Comparison of ENCODE assay signal across 8 cellular contexts in genomic region chr21:36966846-36967657, GRCh38. TPM values are rescaled to one million over a fixed set of nuclear protein-coding genes. Genes with fewer than 3 reads are reported as not detected.
DNase-seq lines count a peak whose midpoint lies in the region; ATAC-seq and TF ChIP-seq lines count a peak whose summit lies in the region.

No MANE protein-coding gene starts in this region.

- H3K4me3 Mint-ChIP-seq in CD8-positive, alpha-beta T cell = peak overlapping the region; percentile 79

- H3K36me3 ChIP-seq in CD8-positive, alpha-beta T cell (ENCODE audit: insufficient read depth, low read length) = no peaks in the 10 kb centered on the region
- H3K36me3 ChIP-seq in suprapubic skin = no peaks in the 10 kb centered on the region

- 18% methylated on average over 27 of the region's 30 CpGs for WGBS in suprapubic skin

- H3K9me3 ChIP-seq in CD8-positive, alpha-beta T cell (ENCODE audit: low read length) = no peaks in the 10 kb centered on the region
- H3K9me3 ChIP-seq in suprapubic skin = no peaks in the 10 kb centered on the region

- intact Hi-C loops in CD8-positive, alpha-beta T cell (cut with DNase I, micrococcal nuclease) = loop anchor here (1.0 to 10.0 kb wide), 9 partner anchors 22 to 905 kb away; partner anchors contain the start of genes DYRK1A (in 1 of the 2), PIGP (in 1 of the 2), RIPPLY3 (in 1 of the 2) and SETD4 (in 1 of the 2)

- peaks cover 10% of the 10 kb centered on the region for H3K4me1 ChIP-seq in CD8-positive, alpha-beta T cell (ENCODE audit: insufficient read depth, low read length)
- H3K4me1 ChIP-seq in suprapubic skin = peaks cover 5% of the 10 kb centered on the region

- no peak for TF ChIP-seq EP300 in suprapubic skin (IDR thresholded peaks at IDR 0.05)

- CTCF ChIA-PET in CD8-positive, alpha-beta T cell (lab: Charles Lee) = interaction anchor here (1.3 to 2.5 kb wide), 7 partner anchors 10 to 43 kb away, joined by 3 to 11 read pairs (median 7); no protein-coding TSS in a partner anchor

- peak overlapping the region; percentile 22 for H3K4me3 ChIP-seq in CD8-positive, alpha-beta T cell (ENCODE audit: low read depth, low read length)
- peak overlapping the region; percentile 85 for H3K4me3 ChIP-seq in suprapubic skin

- in situ Hi-C loops in KBM-7 (cut with MboI; ENCODE audit: low pct_unique_long_range_greater_than_20kb, low sequenced_read_pairs) = no loop called here

- TF ChIP-seq CTCF in CD8-positive, alpha-beta T cell (IDR thresholded peaks at IDR 0.05) = no peak
- TF ChIP-seq CTCF in suprapubic skin (IDR thresholded peaks at IDR 0.05) = no peak

- peaks cover 1% of the 10 kb centered on the region for H3K36me3 Mint-ChIP-seq in CD8-positive, alpha-beta T cell

- TF ChIP-seq POLR2A in suprapubic skin (IDR thresholded peaks at IDR 0.05) = no peak

- DNase-seq in CD8-positive, alpha-beta T cell = peak in 1 of 7 experiments; percentile 25
- DNase-seq in KBM-7 = peak; percentile 46
- peak; percentile 6 for DNase-seq in kidney tubule cell (ENCODE audit: low spot score)
- DNase-seq in suprapubic skin (ENCODE audit: low spot score in 2 of 2) = peak in 1 of 2 donors; percentile 78
- no peak for DNase-seq in CD1c-positive myeloid dendritic cell (ENCODE audit: extremely low spot score)
- DNase-seq in HuH-7 (ENCODE audit: low spot score) = no peak

- no peak for ATAC-seq in CD8-positive, alpha-beta T cell
- ATAC-seq in GM21360 (IDR thresholded peaks at IDR 0.05; ENCODE audit: unreplicated experiment) = peak; percentile 26

- no peaks in the 10 kb centered on the region for H3K27me3 Mint-ChIP-seq in CD8-positive, alpha-beta T cell (ENCODE audit: low read depth)

- no peaks in the 10 kb centered on the region for H3K27me3 ChIP-seq in CD8-positive, alpha-beta T cell (ENCODE audit: insufficient read depth, low read length)
- H3K27me3 ChIP-seq in suprapubic skin = no peaks in the 10 kb centered on the region

- H3K9me3 Mint-ChIP-seq in CD8-positive, alpha-beta T cell = no peaks in the 10 kb centered on the region

- H3K4me1 Mint-ChIP-seq in CD8-positive, alpha-beta T cell (ENCODE audit: low read depth) = peaks cover 21% of the 10 kb centered on the region

- POLR2A ChIA-PET in CD8-positive, alpha-beta T cell (lab: Charles Lee) = interaction anchor here (0.6 to 1.7 kb wide), 8 partner anchors 9 to 399 kb away, joined by 3 to 9 read pairs (median 3); partner anchors contain the start of genes PIGP and TTC3

- H3K27ac Mint-ChIP-seq in CD8-positive, alpha-beta T cell = peak overlapping the region; percentile 88

- peak overlapping the region; percentile 37 for H3K27ac ChIP-seq in CD8-positive, alpha-beta T cell (ENCODE audit: low read depth, low read length)
- H3K27ac ChIP-seq in angular gyrus (ENCODE audit: low read depth, low read length) (peak overlapping the region; percentile 66), suprapubic skin (peak overlapping the region; percentile 42)

RNA-seq across cellular contexts. Expression of gene HLCS, which starts 0.6 kb away (rescaled TPM):
- total RNA-seq in CD8-positive, alpha-beta T cell = 10 to 100 TPM in 1 of 2 experiments, 1 to 10 TPM in 1; 9.7 to 13.6 TPM
- 10 to 100 TPM in 2 of 4 donors, 1 to 10 TPM in 2; 8.4 to 16.1 (median 11.5) TPM for total RNA-seq in suprapubic skin

RNA-seq across cellular contexts. Expression of gene RIPPLY3, which starts 39.5 kb away (rescaled TPM):
- not detected for total RNA-seq in CD8-positive, alpha-beta T cell
- total RNA-seq in suprapubic skin = under 1 TPM in 1 of 4 donors, not detected in 3; 0.21 TPM

Comparison
In these comparisons a context has a peak if more than half of its experiments do, and no peak if none do; other contexts are left out.
1. DNase-seq: peak in KBM-7 (single experiment) and kidney tubule cell (single experiment); none in CD1c-positive myeloid dendritic cell (single experiment) and HuH-7 (single experiment).
2. Peak in every context shown above with its lines, with median percentiles within 50 percentile points of each other: H3K27ac ChIP-seq.